Comparison of ENCODE assay signal across 25 cellular contexts in genomic region chrX:133650262-133650661, GRCh38.
"Had no signal": no experiment of that assay in that cellular context is flagged by ENCODE, and none has a peak within 500 bp of the region (broad histone marks: within the 10 kb centered on the region; RNA-seq: fewer than 3 reads in every experiment).

No MANE protein-coding gene starts in this region.

- H3K9me3 ChIP-seq: SJSA1 had no signal

- H3K36me3 ChIP-seq: SJSA1 had no signal

- DNase-seq: activated CD4-positive, alpha-beta T cell treated with anti-CD3 and anti-CD28 coated beads, Interleukin-2, amount 10 ng/mL, durations not matched to agents 24 days and 14 days; activated CD4-positive, alpha-beta T cell treated with anti-CD3 and anti-CD28 coated beads, Interleukin-2, amount 50 U/mL, for 48 hours; activated CD4-positive, CD25-positive, alpha-beta regulatory T cell treated with anti-CD3 and anti-CD28 coated beads, Interleukin-2, amount 50 U/mL, for 72 hours; activated CD8-positive, alpha-beta memory T cell treated with anti-CD3 and anti-CD28 coated beads, Interleukin-2, amount 10 ng/mL, durations not matched to agents 7 days and 5 days; activated effector memory CD4-positive, alpha-beta T cell treated with Interleukin-2 at 50 U/mL for 16 hours; activated naive CD4-positive, alpha-beta T cell; activated naive CD8-positive, alpha-beta T cell treated with anti-CD3 and anti-CD28 coated beads, Interleukin-2, amount 50 U/mL, for 24 hours; activated T-cell treated with anti-CD3 and anti-CD28 coated beads, Interleukin-2, amount 50 U/mL, for 24 hours; amygdala; caudate nucleus; Kasumi-1; KBM-7; NCI-H1105 treated with DMSO at 0.1 percent for 48 hours; NCI-H1436 treated with DMSO at 0.1 percent for 48 hours; NCI-H187; NCI-H2081; NCI-H446; NCI-H524; PC-3; SHP77 had no signal

- H3K4me3 ChIP-seq: SJSA1 had no signal

- H3K27me3 ChIP-seq: SJSA1 had no signal

- H3K4me1 Mint-ChIP-seq: activated CD4-positive, alpha-beta T cell treated with anti-CD3 and anti-CD28 coated beads, Interleukin-2, amount 10 ng/mL, durations not matched to agents 24 days and 14 days; activated CD8-positive, alpha-beta memory T cell treated with anti-CD3 and anti-CD28 coated beads, Interleukin-2, amount 10 ng/mL, durations not matched to agents 7 days and 5 days; activated naive CD8-positive, alpha-beta T cell treated with anti-CD3 and anti-CD28 coated beads, Interleukin-2, amount 50 U/mL, for 24 hours had no signal

- H3K36me3 Mint-ChIP-seq: activated CD8-positive, alpha-beta memory T cell treated with anti-CD3 and anti-CD28 coated beads, Interleukin-2, amount 10 ng/mL, durations not matched to agents 7 days and 5 days; activated naive CD4-positive, alpha-beta T cell treated with anti-CD3 and anti-CD28 coated beads, Interleukin-2, amount 50 U/mL, for 72 hours had no signal

- H3K4me3 Mint-ChIP-seq: activated CD4-positive, alpha-beta T cell treated with anti-CD3 and anti-CD28 coated beads, Interleukin-2, amount 10 ng/mL, durations not matched to agents 24 days and 14 days; activated CD8-positive, alpha-beta memory T cell treated with anti-CD3 and anti-CD28 coated beads, Interleukin-2, amount 10 ng/mL, durations not matched to agents 7 days and 5 days; activated naive CD8-positive, alpha-beta T cell treated with anti-CD3 and anti-CD28 coated beads, Interleukin-2, amount 50 U/mL, for 24 hours; activated T-cell treated with anti-CD3 and anti-CD28 coated beads, Interleukin-2, amount 50 U/mL, for 24 hours; activated T-helper 1 cell treated with anti-CD3 and anti-CD28 coated beads, Interleukin-12 subunit alpha, Interleukin-12 subunit beta, Interleukin-2, Interleukin-4 antibody, amounts not matched to agents 30 ng/mL and 10 ng/mL and 1 ng/mL, durations not matched to agents 14 hours and 24 hours and 36 hours; T-helper 1 cell treated with Interleukin-12 subunit alpha and Interleukin-12 subunit beta and Interleukin-4 antibody, amounts not matched to agents 30 μg/mL and 1 μg/mL, for 36 hours had no signal

- FAIRE-seq: RCC 7860 had no signal

- H3K27ac ChIP-seq: SJSA1 had no signal

- H3K27me3 Mint-ChIP-seq: activated CD4-positive, alpha-beta T cell treated with anti-CD3 and anti-CD28 coated beads, Interleukin-2, amount 10 ng/mL, durations not matched to agents 24 days and 14 days; activated CD8-positive, alpha-beta memory T cell treated with anti-CD3 and anti-CD28 coated beads, Interleukin-2, amount 10 ng/mL, durations not matched to agents 7 days and 5 days; activated naive CD8-positive, alpha-beta T cell treated with anti-CD3 and anti-CD28 coated beads, Interleukin-2, amount 50 U/mL, for 24 hours had no signal

- H3K27ac Mint-ChIP-seq: activated CD4-positive, alpha-beta T cell treated with anti-CD3 and anti-CD28 coated beads, Interleukin-2, amount 10 ng/mL, durations not matched to agents 24 days and 14 days; activated CD8-positive, alpha-beta memory T cell treated with anti-CD3 and anti-CD28 coated beads, Interleukin-2, amount 10 ng/mL, durations not matched to agents 7 days and 5 days; activated naive CD4-positive, alpha-beta T cell treated with anti-CD3 and anti-CD28 coated beads, Interleukin-2, amount 50 U/mL, for 72 hours; activated naive CD8-positive, alpha-beta T cell treated with anti-CD3 and anti-CD28 coated beads, Interleukin-2, amount 50 U/mL, for 24 hours; activated T-cell treated with anti-CD3 and anti-CD28 coated beads, Interleukin-2, amount 50 U/mL, for 24 hours; activated T-helper 1 cell treated with anti-CD3 and anti-CD28 coated beads, Interleukin-12 subunit alpha, Interleukin-12 subunit beta, Interleukin-2, Interleukin-4 antibody, amounts not matched to agents 30 ng/mL and 10 ng/mL and 1 ng/mL, durations not matched to agents 14 hours and 24 hours and 36 hours; T-helper 1 cell treated with Interleukin-12 subunit alpha and Interleukin-12 subunit beta and Interleukin-4 antibody, amounts not matched to agents 30 μg/mL and 1 μg/mL, for 36 hours had no signal

- H3K9me3 Mint-ChIP-seq: activated CD4-positive, alpha-beta T cell treated with anti-CD3 and anti-CD28 coated beads, Interleukin-2, amount 10 ng/mL, durations not matched to agents 24 days and 14 days; activated naive CD4-positive, alpha-beta T cell treated with anti-CD3 and anti-CD28 coated beads, Interleukin-2, amount 50 U/mL, for 72 hours; activated naive CD8-positive, alpha-beta T cell treated with anti-CD3 and anti-CD28 coated beads, Interleukin-2, amount 50 U/mL, for 24 hours; activated T-cell treated with anti-CD3 and anti-CD28 coated beads, Interleukin-2, amount 50 U/mL, for 24 hours; activated T-helper 1 cell treated with anti-CD3 and anti-CD28 coated beads, Interleukin-12 subunit alpha, Interleukin-12 subunit beta, Interleukin-2, Interleukin-4 antibody, amounts not matched to agents 30 ng/mL and 10 ng/mL and 1 ng/mL, durations not matched to agents 14 hours and 24 hours and 36 hours; T-helper 1 cell treated with Interleukin-12 subunit alpha and Interleukin-12 subunit beta and Interleukin-4 antibody, amounts not matched to agents 30 μg/mL and 1 μg/mL, for 36 hours had no signal

- ATAC-seq: activated CD8-positive, alpha-beta memory T cell treated with anti-CD3 and anti-CD28 coated beads, Interleukin-2, amount 10 ng/mL, durations not matched to agents 7 days and 5 days; activated naive CD4-positive, alpha-beta T cell treated with anti-CD3 and anti-CD28 coated beads, Interleukin-2, amount 50 U/mL, for 72 hours; activated naive CD8-positive, alpha-beta T cell treated with anti-CD3 and anti-CD28 coated beads, Interleukin-2, amount 50 U/mL, for 24 hours; PC-3 had no signal
